Comparison of ENCODE assay signal across 29 cellular contexts in genomic region chr7:54189330-54189729, GRCh38.
"Had no signal": no experiment of that assay in that cellular context is flagged by ENCODE, and none has a peak within 500 bp of the region (broad histone marks: within the 10 kb centered on the region; RNA-seq: fewer than 3 reads in every experiment).

No MANE protein-coding gene starts in this region.

- H3K9me3 Mint-ChIP-seq: neural progenitor cell had no signal

- H3K4me3 ChIP-seq: breast epithelium, esophagus muscularis mucosa, gastroesophageal sphincter, lower lobe of right lung, neural progenitor cell, sigmoid colon, smooth muscle cell, stomach, suprapubic skin, tibial nerve had no signal

- H3K36me3 ChIP-seq: breast epithelium, esophagus muscularis mucosa, gastroesophageal sphincter, lower lobe of right lung, neural progenitor cell, sigmoid colon, stomach, suprapubic skin, tibial nerve had no signal

- H3K27me3 ChIP-seq: breast epithelium, esophagus muscularis mucosa, gastroesophageal sphincter, neural progenitor cell, sigmoid colon, stomach, suprapubic skin, tibial nerve had no signal

- H3K36me3 Mint-ChIP-seq: activated CD4-positive, alpha-beta memory T cell treated with anti-CD3 and anti-CD28 coated beads for 36 hours; activated naive CD8-positive, alpha-beta T cell treated with anti-CD3 and anti-CD28 coated beads for 36 hours; neural progenitor cell; stimulated activated memory B cell treated with anti-CD40 and anti-IgM and Interleukin-4, amounts not matched to agents 10 μg/mL and 1 μg/mL and 100 μg/mL, for 72 hours had no signal

- H3K4me2 ChIP-seq: neural progenitor cell, smooth muscle cell had no signal

- H2AFZ ChIP-seq: neural progenitor cell had no signal

- H3K4me1 ChIP-seq: breast epithelium, esophagus muscularis mucosa, gastroesophageal sphincter, lower lobe of right lung, stomach, suprapubic skin, tibial nerve had no signal

- H3K27ac ChIP-seq: breast epithelium, esophagus muscularis mucosa, gastroesophageal sphincter, lower lobe of right lung, neural progenitor cell, sigmoid colon, stomach, suprapubic skin, tibial nerve had no signal

- H3K27ac Mint-ChIP-seq: activated CD4-positive, alpha-beta memory T cell treated with anti-CD3 and anti-CD28 coated beads for 36 hours; activated naive CD8-positive, alpha-beta T cell treated with anti-CD3 and anti-CD28 coated beads for 36 hours; effector memory CD8-positive, alpha-beta T cell; naive thymus-derived CD8-positive, alpha-beta T cell; neural progenitor cell; stimulated activated memory B cell treated with anti-CD40 and anti-IgM and Interleukin-4, amounts not matched to agents 10 μg/mL and 1 μg/mL and 100 μg/mL, for 72 hours; T-helper 1 cell treated with Interleukin-12 subunit alpha and Interleukin-12 subunit beta and Interleukin-4 antibody, amounts not matched to agents 30 μg/mL and 1 μg/mL, for 36 hours had no signal

- H3K4me1 Mint-ChIP-seq: activated naive CD8-positive, alpha-beta T cell treated with anti-CD3 and anti-CD28 coated beads for 36 hours; central memory CD8-positive, alpha-beta T cell; naive thymus-derived CD8-positive, alpha-beta T cell; stimulated activated memory B cell treated with anti-CD40 and anti-IgM and Interleukin-4, amounts not matched to agents 10 μg/mL and 1 μg/mL and 100 μg/mL, for 72 hours had no signal

- H3K27me3 Mint-ChIP-seq: activated CD4-positive, alpha-beta memory T cell treated with anti-CD3 and anti-CD28 coated beads for 36 hours; activated naive CD8-positive, alpha-beta T cell treated with anti-CD3 and anti-CD28 coated beads for 36 hours; central memory CD8-positive, alpha-beta T cell; effector memory CD8-positive, alpha-beta T cell; naive thymus-derived CD8-positive, alpha-beta T cell; stimulated activated memory B cell treated with anti-CD40 and anti-IgM and Interleukin-4, amounts not matched to agents 10 μg/mL and 1 μg/mL and 100 μg/mL, for 72 hours had no signal

- DNase-seq: activated CD4-positive, alpha-beta memory T cell treated with anti-CD3 and anti-CD28 coated beads for 36 hours; activated CD4-positive, alpha-beta T cell treated with anti-CD3 and anti-CD28 coated beads for 48 hours; activated CD4-positive, CD25-positive, alpha-beta regulatory T cell; activated naive CD4-positive, alpha-beta T cell treated with Interleukin-2 at 50 U/mL for 16 hours; activated naive CD8-positive, alpha-beta T cell treated with anti-CD3 and anti-CD28 coated beads for 36 hours; activated T-cell treated with anti-CD3 and anti-CD28 coated beads, Interleukin-2, amount 50 U/mL, for 48 hours; effector memory CD8-positive, alpha-beta T cell; head of caudate nucleus; hypothalamus; lower lobe of right lung; naive thymus-derived CD8-positive, alpha-beta T cell; posterior cingulate gyrus; sigmoid colon; stimulated activated CD4-positive, alpha-beta T cell treated with anti-CD3 and anti-CD28 coated beads, Interleukin-15, amount 100 ng/mL, for 24 hours; stomach had no signal

- H3K9me3 ChIP-seq: breast epithelium, esophagus muscularis mucosa, gastroesophageal sphincter, lower lobe of right lung, suprapubic skin had no signal

- FAIRE-seq: astrocyte, colon, islet of Langerhans, urothelium cell line had no signal

- H3K9ac ChIP-seq: neural progenitor cell had no signal

- H3K4me3 Mint-ChIP-seq: activated CD4-positive, alpha-beta memory T cell treated with anti-CD3 and anti-CD28 coated beads for 36 hours; activated naive CD8-positive, alpha-beta T cell treated with anti-CD3 and anti-CD28 coated beads for 36 hours; central memory CD8-positive, alpha-beta T cell; effector memory CD8-positive, alpha-beta T cell; naive thymus-derived CD8-positive, alpha-beta T cell; neural progenitor cell; stimulated activated memory B cell treated with anti-CD40 and anti-IgM and Interleukin-4, amounts not matched to agents 10 μg/mL and 1 μg/mL and 100 μg/mL, for 72 hours; T-helper 1 cell treated with Interleukin-12 subunit alpha and Interleukin-12 subunit beta and Interleukin-4 antibody, amounts not matched to agents 30 μg/mL and 1 μg/mL, for 36 hours had no signal
